In the genomic region with DNA sequence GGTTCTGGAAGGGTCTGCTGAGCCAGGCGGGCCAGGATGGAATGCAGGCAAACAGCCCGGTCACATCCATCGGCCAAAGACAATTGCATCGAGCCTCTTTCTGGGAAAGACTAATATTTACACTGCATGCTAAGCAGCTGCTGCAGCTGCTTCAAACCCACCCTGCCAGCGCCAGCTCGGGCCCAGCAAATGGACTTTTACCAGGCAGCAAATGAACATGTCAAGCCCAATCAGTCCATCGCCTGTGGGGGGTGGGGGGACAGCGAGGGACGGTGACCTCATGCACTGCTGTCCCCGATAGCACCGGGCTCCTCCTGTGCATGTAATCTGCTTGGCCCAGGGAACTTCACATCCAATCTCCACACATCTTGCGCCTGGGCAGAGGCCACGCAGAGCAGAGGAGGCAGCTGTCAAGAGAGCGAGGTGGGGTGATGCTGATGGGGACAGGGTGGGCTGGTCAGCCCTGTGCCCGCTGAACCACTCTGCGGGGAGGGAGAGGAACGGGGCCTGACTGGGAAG, we compare ENCODE assay signal across 15 cellular contexts.
A peak's percentile ranks its signal among the peaks of the same experiment; 100 is the strongest.
DNase-seq lines count a peak whose midpoint lies in the region; ATAC-seq, FAIRE-seq and TF ChIP-seq lines count a peak whose summit lies in the region.
"Had no signal": no experiment of that assay in that cellular context is flagged by ENCODE, and none has a peak within 500 bp of the region (broad histone marks: within the 10 kb centered on the region; RNA-seq: fewer than 3 reads in every experiment).

No MANE protein-coding gene starts in this region.

- no peak overlapping the region for H3K4me3 Mint-ChIP-seq in nephron
- no peak overlapping the region for H3K4me3 Mint-ChIP-seq in activated naive CD4-positive, alpha-beta T cell treated with anti-CD3 and anti-CD28 coated beads, Interleukin-2, amount 10 ng/mL, durations not matched to agents 7 days and 5 days

- peak overlapping the region; percentile 51 to 68 (median 60) for H3K27ac Mint-ChIP-seq in nephron
- H3K27ac Mint-ChIP-seq in activated naive CD4-positive, alpha-beta T cell treated with anti-CD3 and anti-CD28 coated beads, Interleukin-2, amount 10 ng/mL, durations not matched to agents 7 days and 5 days, result no peak overlapping the region

- DNase-seq in DMS153 (lab: John Stamatoyannopoulos, UW), result peak; percentile 94
- DNase-seq in NCI-H2107 (lab: John Stamatoyannopoulos, UW), result peak; percentile 37
- peak in 43 of 61 donors; percentile 9 to 60 (median 27) for DNase-seq in caudate nucleus (lab: John Stamatoyannopoulos, UW)
- no peak for DNase-seq in cerebellar nuclear complex (lab: John Stamatoyannopoulos, UW)
- no peak for DNase-seq in RCC 7860 (ENCODE audit: low spot score)
- DNase-seq in activated naive CD4-positive, alpha-beta T cell treated with anti-CD3 and anti-CD28 coated beads, Interleukin-2, amount 10 ng/mL, durations not matched to agents 7 days and 5 days, result no peak
- DNase-seq: GF-D8, Karpas-422 had no signal

- H3K27ac ChIP-seq in caudate nucleus (ENCODE audit: low read depth, low read length), result peak overlapping the region; percentile 85
- H3K27ac ChIP-seq: breast epithelium, skin epidermis had no signal

- no peak for FAIRE-seq in RCC 7860 (lab: Jason Lieb, UNC)
- FAIRE-seq: H54, TTC549 had no signal

- no peak for ATAC-seq in GM18909 (IDR thresholded peaks at IDR 0.05; ENCODE audit: poor library complexity, unreplicated experiment)
- ATAC-seq: Panc1 had no signal

- peaks cover 6% of the 10 kb centered on the region for H3K9me3 Mint-ChIP-seq in nephron
- H3K9me3 Mint-ChIP-seq in activated naive CD4-positive, alpha-beta T cell treated with anti-CD3 and anti-CD28 coated beads, Interleukin-2, amount 10 ng/mL, durations not matched to agents 7 days and 5 days, result no peaks in the 10 kb centered on the region

- H3K4me1 Mint-ChIP-seq in nephron, result peaks cover 29% of the 10 kb centered on the region
- H3K4me1 Mint-ChIP-seq in activated naive CD4-positive, alpha-beta T cell treated with anti-CD3 and anti-CD28 coated beads, Interleukin-2, amount 10 ng/mL, durations not matched to agents 7 days and 5 days, result no peaks in the 10 kb centered on the region

- CTCF ChIA-PET in activated naive CD4-positive, alpha-beta T cell treated with anti-CD3 and anti-CD28 coated beads, Interleukin-2, amount 10 ng/mL, durations not matched to agents 7 days and 5 days (lab: Charles Lee), result interaction anchor here (1.1 kb wide), 1 partner anchor 15 kb away, joined by 3 read pairs; no protein-coding TSS in a partner anchor

- no peak for TF ChIP-seq CTCF in nephron (IDR thresholded peaks at IDR 0.05; ENCODE audit: unreplicated experiment in 3 of 3)

- no peaks in the 10 kb centered on the region for H3K36me3 Mint-ChIP-seq in nephron (ENCODE audit: low read depth)
- no peaks in the 10 kb centered on the region for H3K36me3 Mint-ChIP-seq in activated naive CD4-positive, alpha-beta T cell treated with anti-CD3 and anti-CD28 coated beads, Interleukin-2, amount 10 ng/mL, durations not matched to agents 7 days and 5 days

- peaks cover 16% of the 10 kb centered on the region for H3K27me3 Mint-ChIP-seq in nephron (ENCODE audit: low read depth)
- H3K27me3 Mint-ChIP-seq in activated naive CD4-positive, alpha-beta T cell treated with anti-CD3 and anti-CD28 coated beads, Interleukin-2, amount 10 ng/mL, durations not matched to agents 7 days and 5 days, result peaks cover 26% of the 10 kb centered on the region

Comparison
In these comparisons a context has a peak if more than half of its experiments do, and no peak if none do; other contexts are left out.
1. DNase-seq: peak in DMS153 (single experiment), NCI-H2107 (single experiment) and caudate nucleus (43 of 61); none in cerebellar nuclear complex (0 of 2), RCC 7860 (single experiment) and activated naive CD4-positive, alpha-beta T cell treated with anti-CD3 and anti-CD28 coated beads, Interleukin-2, amount 10 ng/mL, durations not matched to agents 7 days and 5 days (single experiment).